2 cellular contexts compared by ENCODE assay signal in the genomic region with DNA sequence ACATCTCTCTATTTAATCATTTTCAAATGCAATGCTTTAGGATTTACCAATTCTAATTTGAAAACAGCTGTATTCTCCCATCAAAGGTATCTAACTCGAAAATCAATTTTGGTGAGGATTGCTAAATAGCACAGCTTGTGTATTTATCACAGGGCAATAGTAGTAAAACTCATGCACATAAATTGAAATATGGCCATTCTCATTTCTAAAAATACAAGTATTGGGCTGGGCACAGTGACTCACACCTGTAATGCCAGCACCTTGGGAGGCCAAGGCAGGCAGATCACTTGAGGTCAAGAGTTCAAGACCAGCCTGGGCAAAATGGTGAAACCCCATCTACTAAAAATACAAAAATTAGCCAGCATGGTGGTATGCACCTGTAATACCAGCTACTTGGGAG.
A peak's percentile ranks its signal among the peaks of the same experiment; 100 is the strongest.
TF ChIP-seq lines count a peak whose summit lies in the region.

No MANE protein-coding gene starts in this region.

TF ChIP-seq in HCT116, 20 proteins besides CTCF, POLR2A, EP300 and RAD21:
- no peak for TF ChIP-seq SIN3A (IDR thresholded peaks at IDR 0.05; ENCODE audit: low read depth)
- no peak for TF ChIP-seq ZNF274 (IDR thresholded peaks at IDR 0.05; ENCODE audit: low read depth, low read length)
- no peak for TF ChIP-seq FOSL1 (IDR thresholded peaks at IDR 0.05; ENCODE audit: low read depth)

TF ChIP-seq in GM12878, 131 proteins besides CTCF, POLR2A, EP300 and RAD21:
- TF ChIP-seq HCFC1 (IDR thresholded peaks at IDR 0.05; ENCODE audit: low read length): no peak
- TF ChIP-seq LARP7 (IDR thresholded peaks at IDR 0.05): no peak
- TF ChIP-seq SMAD5 (IDR thresholded peaks at IDR 0.05; ENCODE audit: low read depth): no peak
- TF ChIP-seq NR2F1 (conservative IDR thresholded peaks at IDR 0.05): 0 out of 2 replicates have a peak, but pooled peaks have one; percentile 22
- no peak for TF ChIP-seq NFIC (IDR thresholded peaks at IDR 0.05; ENCODE audit: low read depth, low read length)
- TF ChIP-seq RCOR1 (conservative IDR thresholded peaks at IDR 0.05; ENCODE audit: low read depth, low read length): no peak
